ENCODE assay signal across 8 cellular contexts in the genomic region with DNA sequence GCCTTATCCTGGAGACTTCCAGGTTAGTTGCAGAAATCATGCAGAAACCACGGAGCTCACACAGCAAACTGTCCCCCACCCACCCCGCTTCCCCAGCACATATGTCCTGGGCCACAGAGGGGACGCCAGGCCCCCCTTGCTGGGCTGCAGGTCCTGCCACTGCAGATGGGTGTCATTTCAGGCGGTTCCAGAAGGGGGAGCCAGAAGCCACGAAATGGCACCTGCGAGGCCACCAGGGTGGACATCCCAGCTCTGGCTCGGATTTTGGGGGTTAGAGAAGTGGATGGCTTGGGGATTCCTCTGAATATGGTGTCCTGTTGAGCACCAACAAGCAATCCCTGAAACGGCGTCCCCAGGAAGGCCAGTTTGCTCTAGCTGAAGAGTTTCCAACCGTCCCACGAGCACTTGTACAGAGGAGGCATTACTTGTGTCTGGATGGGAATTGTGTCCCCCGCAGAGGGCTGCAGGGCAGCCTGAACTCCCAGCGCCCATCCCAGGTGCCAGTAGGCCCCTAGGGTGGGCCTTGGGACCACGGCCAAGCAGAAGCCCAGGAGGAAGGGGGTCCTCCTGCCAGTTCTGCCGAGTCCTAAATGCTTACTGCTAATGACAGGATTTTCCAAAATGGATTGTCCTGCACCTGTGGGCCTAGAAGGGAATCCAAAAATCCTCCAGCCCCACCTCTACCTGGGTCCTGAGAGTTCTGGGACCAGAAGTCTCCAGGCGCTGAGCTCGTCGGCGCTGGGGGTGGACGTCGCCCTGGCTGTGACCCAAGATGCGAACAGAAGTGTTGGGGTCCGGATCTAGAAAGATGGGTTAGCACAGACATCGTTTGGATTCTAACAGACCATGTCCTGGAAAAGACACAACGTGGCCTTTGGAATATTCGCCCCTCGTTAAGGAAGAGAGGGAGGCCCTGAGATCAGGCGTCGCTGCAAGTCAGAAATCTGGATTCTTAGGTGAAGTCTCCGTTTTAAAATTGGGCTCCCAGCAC. TPM values are rescaled to one million over a fixed set of nuclear protein-coding genes. Genes with fewer than 3 reads are reported as not detected.
DNase-seq lines count a peak whose midpoint lies in the region; ATAC-seq and TF ChIP-seq lines count a peak whose summit lies in the region.

No MANE protein-coding gene starts in this region.

- TF ChIP-seq CTCF in lower leg skin (IDR thresholded peaks at IDR 0.05): peak in 1 of 3 donors; percentile 42

- no peak for ATAC-seq in HG02970 (IDR thresholded peaks at IDR 0.05; ENCODE audit: low FRiP score, unreplicated experiment)

- WGBS in lower leg skin, 2 donors: 51 to 57% methylated on average over 30 of the region's 30 CpGs

- DNase-seq in activated effector memory CD4-positive, alpha-beta T cell treated with anti-CD3 and anti-CD28 coated beads, Interleukin-2, amount 50 U/mL, for 16 hours: peak; percentile 90
- no peak for DNase-seq in activated effector memory CD4-positive, alpha-beta T cell treated with Interleukin-2 at 50 U/mL for 16 hours
- peak in 3 of 4 experiments; percentile 38 to 71 (median 68) for DNase-seq in activated CD4-positive, CD25-positive, alpha-beta regulatory T cell (lab: John Stamatoyannopoulos, UW)
- DNase-seq in cerebellar cortex (ENCODE audit: low spot score): peak; percentile 54
- peak; percentile 31 to 93 for DNase-seq in lower leg skin (ENCODE audit: low spot score in 2 of 2)
- peak in 5 of 6 experiments; percentile 43 to 63 (median 58) for DNase-seq in stimulated activated naive CD4-positive, alpha-beta T cell (lab: John Stamatoyannopoulos, UW)

- no peak overlapping the region for H3K4me3 ChIP-seq in lower leg skin (ENCODE audit: low read depth, poor library complexity, severe bottlenecking)

- no peak for TF ChIP-seq EP300 in Ishikawa (IDR thresholded peaks at IDR 0.05; ENCODE audit: borderline replicate concordance)

- peak; percentile 98 for TF ChIP-seq RAD21 in Ishikawa (IDR thresholded peaks at IDR 0.05; ENCODE audit: low read depth)

- intact Hi-C loops in lower leg skin (cut with DNase I; ENCODE audit: low total_unique reads): loop anchor here (5.0 kb wide), 2 partner anchors 146 to 261 kb away; no protein-coding TSS in a partner anchor

- TF ChIP-seq POLR2A in lower leg skin (IDR thresholded peaks at IDR 0.05): no peak

TF ChIP-seq in Ishikawa, 13 proteins besides CTCF, POLR2A, EP300 and RAD21:
- TF ChIP-seq, protein P1, sequence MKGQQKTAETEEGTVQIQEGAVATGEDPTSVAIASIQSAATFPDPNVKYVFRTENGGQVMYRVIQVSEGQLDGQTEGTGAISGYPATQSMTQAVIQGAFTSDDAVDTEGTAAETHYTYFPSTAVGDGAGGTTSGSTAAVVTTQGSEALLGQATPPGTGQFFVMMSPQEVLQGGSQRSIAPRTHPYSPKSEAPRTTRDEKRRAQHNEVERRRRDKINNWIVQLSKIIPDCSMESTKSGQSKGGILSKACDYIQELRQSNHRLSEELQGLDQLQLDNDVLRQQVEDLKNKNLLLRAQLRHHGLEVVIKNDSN (IDR thresholded peaks at IDR 0.05): no peak
- TF ChIP-seq ZBTB7A (IDR thresholded peaks at IDR 0.05; ENCODE audit: low read depth) (0 out of 2 replicates have a peak, but pooled peaks have one; percentile 34), TCF12 (IDR thresholded peaks at IDR 0.05; ENCODE audit: low read depth) (no peak), FOXM1 (IDR thresholded peaks at IDR 0.05; ENCODE audit: borderline replicate concordance, low read depth) (no peak), CREB1 (IDR thresholded peaks at IDR 0.05; ENCODE audit: low read depth) (no peak), EGR1 (IDR thresholded peaks at IDR 0.05) (no peak), NFIC (IDR thresholded peaks at IDR 0.05) (no peak), YY1 (IDR thresholded peaks at IDR 0.05; ENCODE audit: low read depth) (peak; percentile 40; the same call in 1 of the 2 replicates), TEAD4 (IDR thresholded peaks at IDR 0.05) (no peak)
- TF ChIP-seq, protein P2, sequence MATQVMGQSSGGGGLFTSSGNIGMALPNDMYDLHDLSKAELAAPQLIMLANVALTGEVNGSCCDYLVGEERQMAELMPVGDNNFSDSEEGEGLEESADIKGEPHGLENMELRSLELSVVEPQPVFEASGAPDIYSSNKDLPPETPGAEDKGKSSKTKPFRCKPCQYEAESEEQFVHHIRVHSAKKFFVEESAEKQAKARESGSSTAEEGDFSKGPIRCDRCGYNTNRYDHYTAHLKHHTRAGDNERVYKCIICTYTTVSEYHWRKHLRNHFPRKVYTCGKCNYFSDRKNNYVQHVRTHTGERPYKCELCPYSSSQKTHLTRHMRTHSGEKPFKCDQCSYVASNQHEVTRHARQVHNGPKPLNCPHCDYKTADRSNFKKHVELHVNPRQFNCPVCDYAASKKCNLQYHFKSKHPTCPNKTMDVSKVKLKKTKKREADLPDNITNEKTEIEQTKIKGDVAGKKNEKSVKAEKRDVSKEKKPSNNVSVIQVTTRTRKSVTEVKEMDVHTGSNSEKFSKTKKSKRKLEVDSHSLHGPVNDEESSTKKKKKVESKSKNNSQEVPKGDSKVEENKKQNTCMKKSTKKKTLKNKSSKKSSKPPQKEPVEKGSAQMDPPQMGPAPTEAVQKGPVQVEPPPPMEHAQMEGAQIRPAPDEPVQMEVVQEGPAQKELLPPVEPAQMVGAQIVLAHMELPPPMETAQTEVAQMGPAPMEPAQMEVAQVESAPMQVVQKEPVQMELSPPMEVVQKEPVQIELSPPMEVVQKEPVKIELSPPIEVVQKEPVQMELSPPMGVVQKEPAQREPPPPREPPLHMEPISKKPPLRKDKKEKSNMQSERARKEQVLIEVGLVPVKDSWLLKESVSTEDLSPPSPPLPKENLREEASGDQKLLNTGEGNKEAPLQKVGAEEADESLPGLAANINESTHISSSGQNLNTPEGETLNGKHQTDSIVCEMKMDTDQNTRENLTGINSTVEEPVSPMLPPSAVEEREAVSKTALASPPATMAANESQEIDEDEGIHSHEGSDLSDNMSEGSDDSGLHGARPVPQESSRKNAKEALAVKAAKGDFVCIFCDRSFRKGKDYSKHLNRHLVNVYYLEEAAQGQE (IDR thresholded peaks at IDR 0.05; ENCODE audit: low read depth): no peak

RNA-seq across cellular contexts. Expression of a gene that starts 14.6 kb away (rescaled TPM):
- 10 to 100 TPM; 14.0 to 22.4 (median 15.0) TPM for total RNA-seq in lower leg skin
